Comparison of ENCODE assay signal across 13 cellular contexts in genomic region chr1:207876129-207876528, GRCh38. TPM values are rescaled to one million over a fixed set of nuclear protein-coding genes. Genes with fewer than 3 reads are reported as not detected.
A peak's percentile ranks its signal among the peaks of the same experiment; 100 is the strongest.
DNase-seq lines count a peak whose midpoint lies in the region; ATAC-seq and TF ChIP-seq lines count a peak whose summit lies in the region.
"Had no signal": no experiment of that assay in that cellular context is flagged by ENCODE, and none has a peak within 500 bp of the region (broad histone marks: within the 10 kb centered on the region; RNA-seq: fewer than 3 reads in every experiment).

No MANE protein-coding gene starts in this region.

- DNase-seq in GM20000 (ENCODE audit: low spot score): peak; percentile 30
- peak; percentile 35 for DNase-seq in SK-MEL-5 (ENCODE audit: low read depth, low spot score)
- no peak for DNase-seq in hepatocyte (ENCODE audit: low spot score)
- no peak for DNase-seq in smooth muscle cell (lab: John Stamatoyannopoulos, UW; ENCODE audit: unreplicated experiment)
- DNase-seq in foreskin melanocyte: no peak
- DNase-seq: activated T-cell treated with anti-CD3 and anti-CD28 coated beads, Interleukin-2, amount 50 U/mL, for 4 hours; DMS153; NCI-H1048; T1000; testis had no signal

- in situ Hi-C loops in SK-MEL-5 (cut with HindIII; ENCODE audit: low pct_unique_long_range_greater_than_20kb, low sequenced_read_pairs): no loop called here

- peaks cover 7% of the 10 kb centered on the region for H3K27me3 ChIP-seq in hepatocyte
- peaks cover 19% of the 10 kb centered on the region for H3K27me3 ChIP-seq in smooth muscle cell (ENCODE audit: low read depth)
- H3K27me3 ChIP-seq: testis had no signal

- H2AFZ ChIP-seq in hepatocyte (no peak overlapping the region), smooth muscle cell (ENCODE audit: low read depth) (no peak overlapping the region)

- no peaks in the 10 kb centered on the region for H3K9me2 ChIP-seq in hepatocyte (replicated peaks; ENCODE audit: insufficient read depth)

- H3K27ac ChIP-seq in C4-2B (no peak overlapping the region), hepatocyte (no peak overlapping the region), smooth muscle cell (ENCODE audit: low read depth) (no peak overlapping the region)
- H3K27ac ChIP-seq: testis had no signal

- 64% methylated on average over 4 of the region's 4 CpGs for WGBS in hepatocyte (ENCODE audit: low lambda C conversion rate, missing lambda C conversion rate)
- WGBS in smooth muscle cell (ENCODE audit: low lambda C conversion rate): 55% methylated on average over 4 of the region's 4 CpGs

- H3K79me2 ChIP-seq in hepatocyte (no peaks in the 10 kb centered on the region), smooth muscle cell (ENCODE audit: low read depth) (no peaks in the 10 kb centered on the region)

- no peak for ATAC-seq in HG03159 (IDR thresholded peaks at IDR 0.05; ENCODE audit: unreplicated experiment)
- no peak for ATAC-seq in GM19397 (IDR thresholded peaks at IDR 0.05; ENCODE audit: unreplicated experiment)
- ATAC-seq: activated T-cell treated with anti-CD3 and anti-CD28 coated beads, Interleukin-2, amount 50 U/mL, for 4 hours had no signal

- H3K4me1 ChIP-seq in hepatocyte (ENCODE audit: insufficient read depth) (peaks cover 11% of the 10 kb centered on the region), smooth muscle cell (ENCODE audit: low read depth) (no peaks in the 10 kb centered on the region)

- no peaks in the 10 kb centered on the region for H3K36me3 ChIP-seq in hepatocyte (replicated peaks; ENCODE audit: insufficient read depth, low read depth)
- no peaks in the 10 kb centered on the region for H3K36me3 ChIP-seq in smooth muscle cell (ENCODE audit: low read depth)

- no peaks in the 10 kb centered on the region for H3F3A ChIP-seq in smooth muscle cell (ENCODE audit: low read depth)

- peak; percentile 16; the same call in 1 of the 2 replicates for TF ChIP-seq CTCF in C4-2B (conservative IDR thresholded peaks at IDR 0.05)
- TF ChIP-seq CTCF in GM20000 (IDR thresholded peaks at IDR 0.05; ENCODE audit: extremely low read depth, missing control alignments): peak; percentile 54
- peak; percentile 9 for TF ChIP-seq CTCF in hepatocyte (IDR thresholded peaks at IDR 0.05; ENCODE audit: poor library complexity)
- TF ChIP-seq CTCF in smooth muscle cell (IDR thresholded peaks at IDR 0.05; ENCODE audit: borderline replicate concordance, insufficient read depth, poor library complexity, severe bottlenecking): no peak

- H4K20me1 ChIP-seq in hepatocyte (ENCODE audit: insufficient read depth, poor library complexity, severe bottlenecking) (no peaks in the 10 kb centered on the region), smooth muscle cell (ENCODE audit: low read depth) (no peaks in the 10 kb centered on the region)

- H3K9me3 ChIP-seq in hepatocyte (ENCODE audit: low read depth) (no peaks in the 10 kb centered on the region), smooth muscle cell (replicated peaks; ENCODE audit: low read depth) (no peaks in the 10 kb centered on the region)
- H3K9me3 ChIP-seq: testis had no signal

- H3K9ac ChIP-seq in smooth muscle cell (ENCODE audit: low read depth): no peak overlapping the region

- H3K4me3 ChIP-seq in hepatocyte (no peak overlapping the region), smooth muscle cell (no peak overlapping the region)
- H3K4me3 ChIP-seq: testis had no signal

- H3K4me2 ChIP-seq in hepatocyte (no peak overlapping the region), smooth muscle cell (no peak overlapping the region)

RNA-seq across cellular contexts. Expression of gene CD34, which starts 34.8 kb away (rescaled TPM):
- total RNA-seq in SK-MEL-5 (2014; rRNA removed; shearing (Covaris generic)): 0.21 TPM in 1 of 2 replicates, not detected in the other
- polyA plus RNA-seq in SK-MEL-5 (2015; cell fraction: cytosol; rRNA removed): 0.10 and 0.12 TPM in 2 replicates
- not detected in 2 replicates for polyA plus RNA-seq in SK-MEL-5 (2015; cell fraction: nucleus; rRNA removed)
- total RNA-seq in hepatocyte: 0.90 and 2.4 TPM in 2 replicates
- 1.3 and 2.4 TPM in 2 replicates for polyA plus RNA-seq in hepatocyte
- not detected in 2 replicates for total RNA-seq in smooth muscle cell
- polyA plus RNA-seq in smooth muscle cell: not detected in 2 replicates

Comparison
In these comparisons a context has a peak if more than half of its experiments do, and no peak if none do; other contexts are left out.
1. DNase-seq: peak in GM20000 (single experiment) and SK-MEL-5 (single experiment); none in hepatocyte (single experiment), smooth muscle cell (single experiment) and foreskin melanocyte (single experiment).